Comparison of ENCODE assay signal across 8 cellular contexts in the genomic region with DNA sequence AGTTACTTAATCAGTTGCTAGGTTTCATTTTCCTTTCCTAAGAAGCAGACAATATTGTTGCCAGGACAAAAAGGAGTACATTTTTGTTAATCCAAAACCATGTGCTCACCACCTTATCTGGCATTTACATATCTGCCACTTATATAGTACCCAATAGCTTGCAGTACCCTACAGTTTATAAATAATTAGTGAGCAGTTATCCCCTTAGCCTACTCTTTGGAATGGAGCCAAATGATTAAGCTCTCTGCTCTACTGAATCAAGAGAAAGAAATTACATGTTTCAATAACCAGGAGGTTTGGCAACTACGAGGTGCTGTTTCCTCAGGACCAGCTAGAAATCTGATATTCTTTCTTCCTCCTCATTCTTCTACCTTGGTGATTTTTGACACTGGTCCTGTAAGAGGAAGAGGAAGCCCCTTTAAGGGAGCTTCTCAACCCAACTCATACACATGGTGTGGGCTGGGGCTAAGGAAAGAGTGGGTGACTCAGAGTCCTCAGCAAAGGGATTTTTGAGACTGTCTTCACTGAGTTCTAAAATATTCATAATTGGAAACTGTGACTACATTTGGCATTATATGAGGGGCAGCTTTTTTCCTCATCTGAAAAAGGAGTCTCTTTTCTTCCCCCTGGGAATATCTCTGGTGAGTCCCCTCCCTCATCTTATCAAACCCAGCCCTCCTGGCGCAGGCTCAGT. TPM values are rescaled to one million over a fixed set of nuclear protein-coding genes. Genes with fewer than 3 reads are reported as not detected.
DNase-seq lines count a peak whose midpoint lies in the region; ATAC-seq and TF ChIP-seq lines count a peak whose summit lies in the region.

No MANE protein-coding gene starts in this region.

- intact Hi-C loops in right cardiac atrium (cut with DNase I) (no loop called here), spleen (cut with DNase I; ENCODE audit: low total_unique reads) (no loop called here)

- H4K20me1 ChIP-seq in OCI-LY1 (ENCODE audit: insufficient read depth, low read length), result no peaks in the 10 kb centered on the region

- no peak overlapping the region for H2BK15ac ChIP-seq in neuronal stem cell (ENCODE audit: low read length)

- no peak overlapping the region for H4K8ac ChIP-seq in neuronal stem cell (ENCODE audit: low read depth, low read length)

- no peak overlapping the region for H4K91ac ChIP-seq in neuronal stem cell (ENCODE audit: low read depth, low read length, poor library complexity)

- TF ChIP-seq CTCF in AG10803 (conservative IDR thresholded peaks at IDR 0.05; ENCODE audit: low read length) (no peak), HFF-Myc (IDR thresholded peaks at IDR 0.05; ENCODE audit: low read depth, low read length, missing control alignments) (no peak), OCI-LY1 (IDR thresholded peaks at IDR 0.05; ENCODE audit: low read length) (no peak), spleen (IDR thresholded peaks at IDR 0.05 in 8 of 11, conservative IDR thresholded peaks at IDR 0.05 in 3 of 11) (no peak)

- H3K27me3 ChIP-seq in OCI-LY1 (ENCODE audit: insufficient read depth, low read length) (no peaks in the 10 kb centered on the region), right cardiac atrium (ENCODE audit: control insufficient read depth, insufficient read depth) (no peaks in the 10 kb centered on the region), spleen (replicated peaks in 1 of 7) (no peaks in the 10 kb centered on the region), neuronal stem cell (ENCODE audit: control insufficient read depth in 3 of 3, insufficient read depth in 3 of 3, low read depth in 1 of 3, low read length in 3 of 3) (no peaks in the 10 kb centered on the region)

- 15% methylated on average over 2 of the region's 2 CpGs for WGBS in right cardiac atrium
- 9 to 26% (median 14%) methylated on average over 2 of the region's 2 CpGs for WGBS in spleen, 5 donors
- WGBS in neuronal stem cell (ENCODE audit: extremely low coverage in 2 of 2, insufficient read length in 2 of 2, insufficient replicate concordance in 1 of 2), 2 donors, result no CpG with 5 or more reads among the region's 2 CpGs

- H3K36me3 ChIP-seq in OCI-LY1 (ENCODE audit: insufficient read depth, low read length), result peaks cover 61% of the 10 kb centered on the region
- peaks cover 14 to 68% (median 53%) of the 10 kb centered on the region in 6 donors for H3K36me3 ChIP-seq in spleen
- H3K36me3 ChIP-seq in neuronal stem cell (replicated peaks in 1 of 2; ENCODE audit: control insufficient read depth in 2 of 2, insufficient read depth in 2 of 2, low read length in 2 of 2), result peaks cover 19 to 77% of the 10 kb centered on the region in 2 donors

- no peak overlapping the region for H2BK5ac ChIP-seq in neuronal stem cell (ENCODE audit: low read length)

- no peak for TF ChIP-seq POLR2A in spleen (IDR thresholded peaks at IDR 0.05)

- H3K79me2 ChIP-seq in OCI-LY1 (ENCODE audit: insufficient read depth, low read length), result peaks cover 35% of the 10 kb centered on the region

- H3K4ac ChIP-seq in neuronal stem cell (ENCODE audit: low read length), result no peak overlapping the region

- peak overlapping the region; percentile 100 for H3K9ac ChIP-seq in OCI-LY1 (ENCODE audit: low read length)
- H3K9ac ChIP-seq in neuronal stem cell (ENCODE audit: low read depth, low read length, poor library complexity), result no peak overlapping the region

- peaks cover 7% of the 10 kb centered on the region for H3K79me1 ChIP-seq in neuronal stem cell (ENCODE audit: low read depth, low read length)

- H3K18ac ChIP-seq in neuronal stem cell (ENCODE audit: low read length), result no peak overlapping the region

- no peak overlapping the region for H2BK12ac ChIP-seq in neuronal stem cell (ENCODE audit: low read length)

- H3K9me2 ChIP-seq in OCI-LY1 (ENCODE audit: low read depth, low read length), result no peaks in the 10 kb centered on the region

- H3K14ac ChIP-seq in neuronal stem cell (ENCODE audit: low read length), result no peak overlapping the region

- no peak overlapping the region for H2AFZ ChIP-seq in OCI-LY1 (ENCODE audit: low read length)
- H2AFZ ChIP-seq in neuronal stem cell (ENCODE audit: low read length), result no peak overlapping the region

- H2BK120ac ChIP-seq in neuronal stem cell (ENCODE audit: low read depth, low read length), result no peak overlapping the region

- DNase-seq in AG10803 (ENCODE audit: low read depth) (peak; percentile 57), HFF-Myc (ENCODE audit: extremely low read depth, low read depth) (no peak), right cardiac atrium (peak; percentile 45 to 65 (median 58)), spleen (no peak), NCI-H128 (lab: John Stamatoyannopoulos, UW; ENCODE audit: unreplicated experiment) (no peak), neuronal stem cell (ENCODE audit: low spot score) (no peak)
- DNase-seq in activated gamma-delta T cell treated with anti-CD3 and anti-CD28 coated beads, Interleukin-2, amount 50 U/mL, for 16 hours (ENCODE audit: low read depth), result peak; percentile 40

- no peak overlapping the region for H3K23ac ChIP-seq in neuronal stem cell (ENCODE audit: low read depth, low read length, poor library complexity)

- ATAC-seq in right cardiac atrium, result peak in 1 of 2 donors; percentile 15

- H3K27ac ChIP-seq in OCI-LY1 (ENCODE audit: low read depth, low read length, poor library complexity, severe bottlenecking) (peak overlapping the region; percentile 66), right cardiac atrium (ENCODE audit: low read length) (peak overlapping the region; percentile 70), spleen (peak overlapping the region; percentile 97 to 99 (median 99)), neuronal stem cell (replicated peaks; ENCODE audit: low read length) (no peak overlapping the region)

- H3F3A ChIP-seq in OCI-LY1 (ENCODE audit: insufficient read depth, low read length), result no peaks in the 10 kb centered on the region

- peaks cover 37% of the 10 kb centered on the region for H3K4me1 ChIP-seq in OCI-LY1 (ENCODE audit: insufficient read depth, low read length, severe bottlenecking)
- peaks cover 6% of the 10 kb centered on the region for H3K4me1 ChIP-seq in right cardiac atrium (ENCODE audit: control insufficient read depth, insufficient read depth, low read length)
- H3K4me1 ChIP-seq in spleen, result peaks cover 27 to 85% (median 74%) of the 10 kb centered on the region in 6 donors
- H3K4me1 ChIP-seq in neuronal stem cell (ENCODE audit: control insufficient read depth in 2 of 2, insufficient read depth in 1 of 2, low read depth in 1 of 2, low read length in 2 of 2), result peaks cover 0 to 3% of the 10 kb centered on the region in 2 donors

- H3K4me2 ChIP-seq in OCI-LY1 (ENCODE audit: low read length) (peak overlapping the region; percentile 91), neuronal stem cell (ENCODE audit: insufficient read depth, low read length, poor library complexity, severe bottlenecking) (no peak overlapping the region)

- H3K9me3 ChIP-seq in OCI-LY1 (ENCODE audit: low read length), result peaks cover 9% of the 10 kb centered on the region
- H3K9me3 ChIP-seq in right cardiac atrium (ENCODE audit: control insufficient read depth, low read length), result peaks cover 4% of the 10 kb centered on the region
- peaks cover 3 to 18% (median 15%) of the 10 kb centered on the region in 8 donors for H3K9me3 ChIP-seq in spleen
- H3K9me3 ChIP-seq in neuronal stem cell (replicated peaks in 1 of 2; ENCODE audit: control insufficient read depth in 2 of 2, insufficient read depth in 1 of 2, low read depth in 1 of 2, low read length in 2 of 2), result peaks cover 17 to 40% of the 10 kb centered on the region in 2 donors

- H3K4me3 ChIP-seq in AG10803 (ENCODE audit: low read length) (peak overlapping the region; percentile 76), HFF-Myc (replicated peaks; ENCODE audit: low read depth, low read length) (peak overlapping the region; percentile 99), OCI-LY1 (ENCODE audit: low read depth, low read length, poor library complexity, severe bottlenecking) (peak overlapping the region; percentile 100), right cardiac atrium (ENCODE audit: low read length) (peak overlapping the region; percentile 87), spleen (peak overlapping the region; percentile 61 to 88 (median 78)), neuronal stem cell (ENCODE audit: low read length in 2 of 2) (peak overlapping the region in 1 of 2 donors; percentile 76)

- no peak overlapping the region for H2AK5ac ChIP-seq in neuronal stem cell (ENCODE audit: low read depth, low read length)

RNA-seq across cellular contexts. Expression of a gene that starts 1.5 kb away (rescaled TPM):
- total RNA-seq in right cardiac atrium (10 to 100 TPM; 21.4 to 25.9 (median 23.2) TPM), spleen (10 to 100 TPM; 48.0 to 68.9 (median 54.9) TPM)
- polyA plus RNA-seq in right cardiac atrium (7.9 TPM), spleen (10 to 100 TPM in 1 of 3 donors, 1 to 10 TPM in 2; 5.8 to 11.9 (median 6.6) TPM)
- 2.4 TPM for polyA plus RNA-seq in neuronal stem cell (2013, experiment 1 of 2)
- 2.2 TPM for polyA plus RNA-seq in neuronal stem cell (2013, experiment 2 of 2)

RNA-seq across cellular contexts. Expression of a gene that starts 57.1 kb away (rescaled TPM):
- total RNA-seq in right cardiac atrium (10 to 100 TPM; 13.0 to 17.5 (median 15.4) TPM), spleen (10 to 100 TPM; 32.3 to 39.0 (median 36.8) TPM)
- polyA plus RNA-seq in right cardiac atrium (16.9 TPM), spleen (10 to 100 TPM; 30.2 to 38.7 (median 33.3) TPM)
- 33.9 TPM for polyA plus RNA-seq in neuronal stem cell (2013, experiment 1 of 2)
- 33.5 TPM for polyA plus RNA-seq in neuronal stem cell (2013, experiment 2 of 2)

Comparison
In these comparisons a context has a peak if more than half of its experiments do, and no peak if none do; other contexts are left out.
1. DNase-seq: peak in AG10803 (single experiment), activated gamma-delta T cell treated with anti-CD3 and anti-CD28 coated beads, Interleukin-2, amount 50 U/mL, for 16 hours (single experiment) and right cardiac atrium (3 of 3); none in HFF-Myc (single experiment), spleen (single experiment), NCI-H128 (single experiment) and neuronal stem cell (single experiment).